In the genomic region with DNA sequence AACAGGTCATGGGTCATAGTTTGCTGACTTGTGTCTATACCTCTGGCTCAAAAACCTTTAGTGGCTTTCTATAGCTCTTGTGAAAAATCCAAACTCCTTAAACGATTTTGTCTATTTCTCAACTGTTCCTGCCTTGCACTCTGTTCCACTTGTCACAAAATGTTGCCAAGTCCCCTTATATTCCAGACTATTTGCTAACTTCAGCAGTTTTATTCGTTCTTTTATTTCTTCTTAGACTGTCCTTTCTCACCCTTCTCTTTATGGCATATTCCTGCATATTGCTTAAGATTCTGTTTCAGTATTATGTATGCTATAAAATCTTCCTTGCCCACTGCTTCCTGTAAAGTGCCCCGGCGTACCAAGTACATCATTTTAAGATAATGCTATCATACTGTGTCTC, we compare ENCODE assay signal across 31 cellular contexts.
"Had no signal": no experiment of that assay in that cellular context is flagged by ENCODE, and none has a peak within 500 bp of the region (broad histone marks: within the 10 kb centered on the region; RNA-seq: fewer than 3 reads in every experiment).

No MANE protein-coding gene starts in this region.

- H3K27me3 ChIP-seq: adrenal gland, body of pancreas, colonic mucosa, esophagus squamous epithelium, gastroesophageal sphincter had no signal

- H3K27ac ChIP-seq: adrenal gland, body of pancreas, colonic mucosa, epithelial cell of prostate, esophagus squamous epithelium, gastroesophageal sphincter had no signal

- H3K9me3 ChIP-seq: adrenal gland, body of pancreas, colonic mucosa, esophagus squamous epithelium, gastroesophageal sphincter had no signal

- H3K36me3 ChIP-seq: adrenal gland, colonic mucosa, esophagus squamous epithelium, gastroesophageal sphincter had no signal

- DNase-seq: activated CD4-positive, alpha-beta memory T cell treated with anti-CD3 and anti-CD28 coated beads for 36 hours; activated CD4-positive, alpha-beta T cell treated with anti-CD3 and anti-CD28 coated beads for 36 hours; activated CD4-positive, alpha-beta T cell treated with anti-CD3 and anti-CD28 coated beads, Interleukin-2, amount 10 ng/mL, durations not matched to agents 24 days and 14 days; activated CD4-positive, CD25-positive, alpha-beta regulatory T cell; activated CD4-positive, CD25-positive, alpha-beta regulatory T cell treated with anti-CD3 and anti-CD28 coated beads, Interleukin-2, amount 50 U/mL, for 72 hours; activated CD8-positive, alpha-beta memory T cell treated with anti-CD3 and anti-CD28 coated beads, Interleukin-2, amount 10 ng/mL, durations not matched to agents 7 days and 5 days; activated CD8-positive, alpha-beta memory T cell treated with anti-CD3 and anti-CD28 coated beads, Interleukin-2, amount 50 U/mL, for 4 hours; activated CD8-positive, alpha-beta T cell treated with anti-CD3 and anti-CD28 coated beads, Interleukin-2, amount 10 ng/mL, durations not matched to agents 7 days and 5 days; activated effector memory CD4-positive, alpha-beta T cell treated with anti-CD3 and anti-CD28 coated beads, Interleukin-2, amount 50 U/mL, for 16 hours; activated naive CD4-positive, alpha-beta T cell treated with anti-CD3 and anti-CD28 coated beads for 36 hours; activated naive CD8-positive, alpha-beta T cell treated with anti-CD3 and anti-CD28 coated beads for 36 hours; activated naive CD8-positive, alpha-beta T cell treated with anti-CD3 and anti-CD28 coated beads, Interleukin-2, amount 50 U/mL, for 24 hours; activated T-cell treated with anti-CD3 and anti-CD28 coated beads, Interleukin-2, amount 50 U/mL, for 1 hour; activated T-cell treated with anti-CD3 and anti-CD28 coated beads, Interleukin-2, amount 50 U/mL, for 48 hours; adrenal gland; amygdala; aorta; body of pancreas; caudate nucleus; cerebellar nuclear complex; colonic mucosa; effector CD8-positive, alpha-beta T cell; esophagus squamous epithelium; foreskin melanocyte; T-helper 2 cell had no signal

- H3K4me1 ChIP-seq: adrenal gland, body of pancreas, colonic mucosa, esophagus squamous epithelium, gastroesophageal sphincter had no signal

- H3K4me3 ChIP-seq: adrenal gland, body of pancreas, colonic mucosa, esophagus squamous epithelium, gastroesophageal sphincter had no signal

- H3K27me3 Mint-ChIP-seq: activated CD4-positive, alpha-beta memory T cell treated with anti-CD3 and anti-CD28 coated beads for 36 hours; activated CD4-positive, alpha-beta T cell treated with anti-CD3 and anti-CD28 coated beads for 36 hours; activated CD4-positive, alpha-beta T cell treated with anti-CD3 and anti-CD28 coated beads, Interleukin-2, amount 10 ng/mL, durations not matched to agents 24 days and 14 days; activated CD8-positive, alpha-beta memory T cell treated with anti-CD3 and anti-CD28 coated beads, Interleukin-2, amount 10 ng/mL, durations not matched to agents 7 days and 5 days; activated naive CD4-positive, alpha-beta T cell treated with anti-CD3 and anti-CD28 coated beads, Interleukin-2, amount 50 U/mL, for 24 hours; activated naive CD8-positive, alpha-beta T cell treated with anti-CD3 and anti-CD28 coated beads for 36 hours; activated naive CD8-positive, alpha-beta T cell treated with anti-CD3 and anti-CD28 coated beads, Interleukin-2, amount 50 U/mL, for 24 hours had no signal

- H3K4me3 Mint-ChIP-seq: activated CD4-positive, alpha-beta memory T cell treated with anti-CD3 and anti-CD28 coated beads for 36 hours; activated CD4-positive, alpha-beta T cell treated with anti-CD3 and anti-CD28 coated beads for 36 hours; activated CD4-positive, alpha-beta T cell treated with anti-CD3 and anti-CD28 coated beads, Interleukin-2, amount 10 ng/mL, durations not matched to agents 24 days and 14 days; activated CD8-positive, alpha-beta memory T cell treated with anti-CD3 and anti-CD28 coated beads, Interleukin-2, amount 10 ng/mL, durations not matched to agents 7 days and 5 days; activated CD8-positive, alpha-beta T cell treated with anti-CD3 and anti-CD28 coated beads, Interleukin-2, amount 10 ng/mL, durations not matched to agents 7 days and 5 days; activated naive CD4-positive, alpha-beta T cell treated with anti-CD3 and anti-CD28 coated beads for 36 hours; activated naive CD4-positive, alpha-beta T cell treated with anti-CD3 and anti-CD28 coated beads, Interleukin-2, amount 50 U/mL, for 24 hours; activated naive CD8-positive, alpha-beta T cell treated with anti-CD3 and anti-CD28 coated beads for 36 hours; activated naive CD8-positive, alpha-beta T cell treated with anti-CD3 and anti-CD28 coated beads, Interleukin-2, amount 50 U/mL, for 24 hours; activated T-helper 1 cell treated with anti-CD3 and anti-CD28 coated beads, Interleukin-12 subunit alpha, Interleukin-12 subunit beta, Interleukin-2, Interleukin-4 antibody, amounts not matched to agents 30 ng/mL and 10 ng/mL and 1 ng/mL, durations not matched to agents 14 hours and 24 hours and 36 hours had no signal

- H3K27ac Mint-ChIP-seq: activated CD4-positive, alpha-beta memory T cell treated with anti-CD3 and anti-CD28 coated beads for 36 hours; activated CD4-positive, alpha-beta T cell treated with anti-CD3 and anti-CD28 coated beads for 36 hours; activated CD4-positive, alpha-beta T cell treated with anti-CD3 and anti-CD28 coated beads, Interleukin-2, amount 10 ng/mL, durations not matched to agents 24 days and 14 days; activated CD8-positive, alpha-beta memory T cell treated with anti-CD3 and anti-CD28 coated beads, Interleukin-2, amount 10 ng/mL, durations not matched to agents 7 days and 5 days; activated CD8-positive, alpha-beta T cell treated with anti-CD3 and anti-CD28 coated beads, Interleukin-2, amount 10 ng/mL, durations not matched to agents 7 days and 5 days; activated naive CD4-positive, alpha-beta T cell treated with anti-CD3 and anti-CD28 coated beads for 36 hours; activated naive CD4-positive, alpha-beta T cell treated with anti-CD3 and anti-CD28 coated beads, Interleukin-2, amount 50 U/mL, for 24 hours; activated naive CD8-positive, alpha-beta T cell treated with anti-CD3 and anti-CD28 coated beads for 36 hours; activated naive CD8-positive, alpha-beta T cell treated with anti-CD3 and anti-CD28 coated beads, Interleukin-2, amount 50 U/mL, for 24 hours; activated T-helper 1 cell treated with anti-CD3 and anti-CD28 coated beads, Interleukin-12 subunit alpha, Interleukin-12 subunit beta, Interleukin-2, Interleukin-4 antibody, amounts not matched to agents 30 ng/mL and 10 ng/mL and 1 ng/mL, durations not matched to agents 14 hours and 24 hours and 36 hours; activated T-helper 2 cell treated with anti-CD3 and anti-CD28 coated beads, Interferon-gamma antibody, Interleukin-2, Interleukin-4, amounts not matched to agents 10 μg/mL and 5 μg/mL and 100 μg/mL, durations not matched to agents 14 hours and 24 hours and 36 hours had no signal

- H3K4me1 Mint-ChIP-seq: activated CD4-positive, alpha-beta T cell treated with anti-CD3 and anti-CD28 coated beads for 36 hours; activated CD4-positive, alpha-beta T cell treated with anti-CD3 and anti-CD28 coated beads, Interleukin-2, amount 10 ng/mL, durations not matched to agents 24 days and 14 days; activated CD8-positive, alpha-beta memory T cell treated with anti-CD3 and anti-CD28 coated beads, Interleukin-2, amount 10 ng/mL, durations not matched to agents 7 days and 5 days; activated naive CD4-positive, alpha-beta T cell treated with anti-CD3 and anti-CD28 coated beads, Interleukin-2, amount 50 U/mL, for 24 hours; activated naive CD8-positive, alpha-beta T cell treated with anti-CD3 and anti-CD28 coated beads for 36 hours; activated naive CD8-positive, alpha-beta T cell treated with anti-CD3 and anti-CD28 coated beads, Interleukin-2, amount 50 U/mL, for 24 hours had no signal

- H3K9me3 Mint-ChIP-seq: activated naive CD4-positive, alpha-beta T cell treated with anti-CD3 and anti-CD28 coated beads, Interleukin-2, amount 50 U/mL, for 24 hours had no signal

- ATAC-seq: activated CD4-positive, alpha-beta T cell treated with anti-CD3 and anti-CD28 coated beads for 36 hours; activated CD8-positive, alpha-beta memory T cell treated with anti-CD3 and anti-CD28 coated beads, Interleukin-2, amount 10 ng/mL, durations not matched to agents 7 days and 5 days; activated CD8-positive, alpha-beta T cell treated with anti-CD3 and anti-CD28 coated beads, Interleukin-2, amount 10 ng/mL, durations not matched to agents 7 days and 5 days; activated naive CD8-positive, alpha-beta T cell treated with anti-CD3 and anti-CD28 coated beads, Interleukin-2, amount 50 U/mL, for 24 hours; body of pancreas; gastroesophageal sphincter had no signal

- FAIRE-seq: endothelial cell of umbilical vein had no signal
